1 cellular context compared by ENCODE assay signal in the genomic region with DNA sequence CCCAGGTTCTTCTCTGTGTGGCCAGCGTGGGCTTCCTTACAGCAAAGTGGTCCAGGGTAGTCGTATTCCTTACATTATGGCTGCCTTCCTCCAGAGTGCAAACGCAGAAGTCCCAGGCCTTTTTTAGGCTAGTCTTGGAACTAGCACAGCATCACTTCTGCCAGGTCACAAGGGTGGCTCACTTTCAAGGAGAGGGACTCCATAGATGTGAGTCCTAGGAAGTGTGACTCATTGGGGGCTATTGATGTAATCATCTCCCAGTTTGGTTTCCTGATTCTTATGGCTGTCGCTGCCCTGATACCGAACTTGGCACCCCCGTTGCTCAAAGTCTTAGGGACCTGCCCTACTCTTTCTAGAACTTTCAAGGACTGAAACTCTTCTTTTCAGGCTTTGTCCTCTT.
TF ChIP-seq lines count a peak whose summit lies in the region.

No MANE protein-coding gene starts in this region.

TF ChIP-seq in IMR-90, 13 proteins besides CTCF, POLR2A, EP300 and RAD21:
- TF ChIP-seq SMC3 (IDR thresholded peaks at IDR 0.05; ENCODE audit: low read depth, low read length) (no peak), RCOR1 (IDR thresholded peaks at IDR 0.05; ENCODE audit: insufficient replicate concordance, low read length) (no peak), NFE2L2 (IDR thresholded peaks at IDR 0.05; ENCODE audit: low read depth, low read length) (no peak), MAFK (IDR thresholded peaks at IDR 0.05; ENCODE audit: low read depth, low read length) (no peak), CEBPB (IDR thresholded peaks at IDR 0.05; ENCODE audit: low read depth, low read length) (no peak), FOS (IDR thresholded peaks at IDR 0.05; ENCODE audit: low read depth, low read length) (no peak), MXI1 (IDR thresholded peaks at IDR 0.05; ENCODE audit: borderline replicate concordance, low read depth, low read length) (no peak), RFX5 (IDR thresholded peaks at IDR 0.05; ENCODE audit: low read depth, low read length) (no peak), MAZ (IDR thresholded peaks at IDR 0.05; ENCODE audit: borderline replicate concordance, low read depth, low read length) (no peak), CHD1 (IDR thresholded peaks at IDR 0.05; ENCODE audit: low read depth, low read length) (no peak), BHLHE40 (IDR thresholded peaks at IDR 0.05; ENCODE audit: low read depth, low read length) (no peak)
- TF ChIP-seq, protein P1, sequence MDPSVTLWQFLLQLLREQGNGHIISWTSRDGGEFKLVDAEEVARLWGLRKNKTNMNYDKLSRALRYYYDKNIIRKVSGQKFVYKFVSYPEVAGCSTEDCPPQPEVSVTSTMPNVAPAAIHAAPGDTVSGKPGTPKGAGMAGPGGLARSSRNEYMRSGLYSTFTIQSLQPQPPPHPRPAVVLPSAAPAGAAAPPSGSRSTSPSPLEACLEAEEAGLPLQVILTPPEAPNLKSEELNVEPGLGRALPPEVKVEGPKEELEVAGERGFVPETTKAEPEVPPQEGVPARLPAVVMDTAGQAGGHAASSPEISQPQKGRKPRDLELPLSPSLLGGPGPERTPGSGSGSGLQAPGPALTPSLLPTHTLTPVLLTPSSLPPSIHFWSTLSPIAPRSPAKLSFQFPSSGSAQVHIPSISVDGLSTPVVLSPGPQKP (IDR thresholded peaks at IDR 0.05; ENCODE audit: borderline replicate concordance, low read depth, low read length): no peak
- TF ChIP-seq, protein P2, sequence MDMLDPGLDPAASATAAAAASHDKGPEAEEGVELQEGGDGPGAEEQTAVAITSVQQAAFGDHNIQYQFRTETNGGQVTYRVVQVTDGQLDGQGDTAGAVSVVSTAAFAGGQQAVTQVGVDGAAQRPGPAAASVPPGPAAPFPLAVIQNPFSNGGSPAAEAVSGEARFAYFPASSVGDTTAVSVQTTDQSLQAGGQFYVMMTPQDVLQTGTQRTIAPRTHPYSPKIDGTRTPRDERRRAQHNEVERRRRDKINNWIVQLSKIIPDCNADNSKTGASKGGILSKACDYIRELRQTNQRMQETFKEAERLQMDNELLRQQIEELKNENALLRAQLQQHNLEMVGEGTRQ (IDR thresholded peaks at IDR 0.05; ENCODE audit: low read depth, low read length): no peak
